In the genomic region with DNA sequence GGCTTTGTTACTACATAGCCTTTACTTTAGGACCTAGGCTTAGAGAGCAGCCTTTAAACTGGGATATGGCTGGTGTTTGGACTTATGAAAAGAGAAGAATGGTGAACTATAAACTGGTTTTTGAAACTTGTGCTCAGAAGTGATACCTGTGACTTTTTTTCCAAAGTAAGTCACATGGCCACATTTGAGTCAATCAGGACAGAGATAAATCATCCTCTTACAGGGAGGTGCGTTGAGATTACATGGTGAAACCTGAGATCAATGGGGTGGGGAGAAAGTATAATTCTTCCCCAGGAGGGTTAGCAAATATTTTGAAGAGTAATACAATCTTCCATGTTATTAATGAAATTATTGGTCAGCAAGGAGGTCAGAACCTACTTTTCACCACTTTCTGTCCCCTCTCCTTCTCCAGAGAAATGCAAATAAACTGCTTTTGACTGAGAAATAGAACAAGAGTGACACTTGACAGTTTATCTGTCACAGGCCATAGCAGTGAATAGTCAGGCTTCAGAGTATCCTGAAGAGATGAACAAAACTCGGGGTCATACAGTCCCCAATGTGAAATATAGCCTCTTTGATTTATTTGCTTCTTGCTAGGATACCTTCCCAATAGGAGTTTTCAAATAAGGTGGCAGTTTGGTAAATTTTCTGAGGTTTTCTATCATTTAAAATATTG, we compare ENCODE assay signal across 27 cellular contexts.
"Had no signal": no experiment of that assay in that cellular context is flagged by ENCODE, and none has a peak within 500 bp of the region (broad histone marks: within the 10 kb centered on the region; RNA-seq: fewer than 3 reads in every experiment).

No MANE protein-coding gene starts in this region.

- H3K9me3 ChIP-seq: esophagus squamous epithelium had no signal

- H3K9me3 Mint-ChIP-seq: activated CD8-positive, alpha-beta T cell treated with anti-CD3 and anti-CD28 coated beads for 36 hours; WTC11 had no signal

- H3K36me3 Mint-ChIP-seq: activated naive CD8-positive, alpha-beta T cell; WTC11 had no signal

- H3K27me3 ChIP-seq: brain microvascular endothelial cell, esophagus squamous epithelium had no signal

- ATAC-seq: activated CD8-positive, alpha-beta T cell treated with anti-CD3 and anti-CD28 coated beads for 36 hours; WTC11 had no signal

- H3K36me3 ChIP-seq: brain microvascular endothelial cell, esophagus squamous epithelium had no signal

- FAIRE-seq: astrocyte, colon, endothelial cell of umbilical vein had no signal

- DNase-seq: activated CD4-positive, alpha-beta T cell treated with anti-CD3 and anti-CD28 coated beads for 1 hour; activated CD4-positive, alpha-beta T cell treated with anti-CD3 and anti-CD28 coated beads for 48 hours; activated CD4-positive, alpha-beta T cell treated with anti-CD3 and anti-CD28 coated beads, Interleukin-2, amount 50 U/mL, for 4 hours; activated CD8-positive, alpha-beta memory T cell treated with anti-CD3 and anti-CD28 coated beads for 24 hours; activated CD8-positive, alpha-beta T cell treated with anti-CD3 and anti-CD28 coated beads for 36 hours; activated effector memory CD4-positive, alpha-beta T cell treated with Interleukin-2 at 50 U/mL for 16 hours; activated gamma-delta T cell treated with Interleukin-2 at 50 U/mL for 16 hours; activated naive CD4-positive, alpha-beta T cell treated with anti-CD3 and anti-CD28 coated beads, Interleukin-2, amount 50 U/mL, for 16 hours; activated naive CD4-positive, alpha-beta T cell treated with Interleukin-2 at 50 U/mL for 16 hours; activated T-cell treated with anti-CD3 and anti-CD28 coated beads, Interleukin-2, amount 50 U/mL, for 48 hours; amniotic stem cell; anterior cingulate cortex; brain microvascular endothelial cell; caudate nucleus; cortex of kidney; dermis blood vessel endothelial cell; effector CD8-positive, alpha-beta T cell; esophagus squamous epithelium; head of caudate nucleus; T-helper 2 cell had no signal

- H3K4me3 Mint-ChIP-seq: activated CD8-positive, alpha-beta T cell treated with anti-CD3 and anti-CD28 coated beads for 36 hours; activated naive CD8-positive, alpha-beta T cell; WTC11 had no signal

- H3K27me3 Mint-ChIP-seq: activated CD8-positive, alpha-beta T cell treated with anti-CD3 and anti-CD28 coated beads for 36 hours; activated naive CD8-positive, alpha-beta T cell had no signal

- H3K27ac ChIP-seq: brain microvascular endothelial cell, epithelial cell of prostate, esophagus squamous epithelium, VCaP had no signal

- H3K4me3 ChIP-seq: esophagus squamous epithelium had no signal

- H3K27ac Mint-ChIP-seq: activated CD8-positive, alpha-beta T cell treated with anti-CD3 and anti-CD28 coated beads for 36 hours; activated naive CD8-positive, alpha-beta T cell; WTC11 had no signal

- H3K4me1 Mint-ChIP-seq: WTC11 had no signal
